ENCODE assay signal across 22 cellular contexts in the genomic region with DNA sequence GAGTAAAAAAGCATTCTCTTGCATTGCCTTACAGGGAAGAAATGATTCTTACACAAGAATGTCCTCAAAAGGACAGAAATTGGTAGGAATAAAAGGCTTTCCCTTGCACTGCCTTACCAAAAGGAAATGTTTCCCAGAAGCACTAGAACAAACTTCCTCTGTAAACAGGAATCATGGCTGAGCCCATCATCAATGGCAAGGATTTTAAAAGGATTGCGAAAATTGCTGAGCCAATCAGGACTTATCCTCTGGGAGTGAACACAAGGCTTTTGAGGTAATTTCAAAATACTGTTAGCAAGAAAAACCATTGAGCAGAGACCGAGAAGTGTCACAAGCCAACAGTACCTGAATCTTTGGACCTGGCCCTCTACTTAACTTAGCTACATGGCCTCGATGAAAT.
"Had no signal": no experiment of that assay in that cellular context is flagged by ENCODE, and none has a peak within 500 bp of the region (broad histone marks: within the 10 kb centered on the region; RNA-seq: fewer than 3 reads in every experiment).

No MANE protein-coding gene starts in this region.

- H3K4me3 ChIP-seq: ascending aorta, esophagus muscularis mucosa, gastroesophageal sphincter, heart left ventricle, thoracic aorta, upper lobe of left lung had no signal

- H3K27me3 Mint-ChIP-seq: activated T-cell treated with anti-CD3 and anti-CD28 coated beads, Interleukin-2, amount 50 U/mL, for 24 hours; activated T-helper 17 cell treated with anti-CD3 and anti-CD28 coated beads, Interleukin-2, amount 50 U/mL, for 72 hours; natural killer cell treated with Interleukin-12 subunit alpha and Interleukin-12 subunit beta and Interleukin-15 and Interleukin-18, amount 100 ng/mL, for 72 hours; progenitor cell of endocrine pancreas; T-cell had no signal

- DNase-seq: activated CD8-positive, alpha-beta memory T cell treated with anti-CD3 and anti-CD28 coated beads, Interleukin-2, amount 50 U/mL, for 4 hours; activated T-cell treated with anti-CD3 and anti-CD28 coated beads, Interleukin-2, amount 50 U/mL, for 24 hours; brain microvascular endothelial cell; central memory CD4-positive, alpha-beta T cell; dermis blood vessel endothelial cell; effector CD8-positive, alpha-beta T cell; heart left ventricle; left ventricle myocardium superior; retina; stimulated activated CD4-positive, alpha-beta T cell treated with anti-CD3 and anti-CD28 coated beads, Interleukin-4, amount 100 ng/mL, for 1 hour; stimulated activated naive CD4-positive, alpha-beta T cell treated with Interleukin-2 at 50 U/mL for 16 hours; T-cell; upper lobe of left lung had no signal

- H3K27me3 ChIP-seq: ascending aorta, brain microvascular endothelial cell, esophagus muscularis mucosa, gastroesophageal sphincter, heart left ventricle, upper lobe of left lung had no signal

- H3K27ac Mint-ChIP-seq: activated T-cell treated with anti-CD3 and anti-CD28 coated beads, Interleukin-2, amount 50 U/mL, for 24 hours; activated T-helper 17 cell treated with anti-CD3 and anti-CD28 coated beads, Interleukin-2, amount 50 U/mL, for 72 hours; natural killer cell treated with Interleukin-12 subunit alpha and Interleukin-12 subunit beta and Interleukin-15 and Interleukin-18, amount 100 ng/mL, for 72 hours; progenitor cell of endocrine pancreas; T-cell; T-helper 2 cell treated with Interferon-gamma antibody and Interleukin-4, amounts not matched to agents 5 μg/mL and 100 μg/mL, for 36 hours had no signal

- H3K4me1 Mint-ChIP-seq: activated T-helper 17 cell treated with anti-CD3 and anti-CD28 coated beads, Interleukin-2, amount 50 U/mL, for 72 hours; T-cell had no signal

- ATAC-seq: activated naive CD4-positive, alpha-beta T cell treated with anti-CD3 and anti-CD28 coated beads, Interleukin-2, amount 50 U/mL, for 72 hours; activated T-helper 17 cell treated with anti-CD3 and anti-CD28 coated beads, Interleukin-2, amount 50 U/mL, for 72 hours; gastroesophageal sphincter; heart left ventricle; left ventricle myocardium superior; natural killer cell treated with Interleukin-12 subunit alpha and Interleukin-12 subunit beta and Interleukin-15 and Interleukin-18, amount 100 ng/mL, for 72 hours; T-cell had no signal

- H3K36me3 ChIP-seq: ascending aorta, brain microvascular endothelial cell, esophagus muscularis mucosa, gastroesophageal sphincter, heart left ventricle, thoracic aorta, upper lobe of left lung had no signal

- H3K36me3 Mint-ChIP-seq: activated naive CD4-positive, alpha-beta T cell treated with anti-CD3 and anti-CD28 coated beads, Interleukin-2, amount 50 U/mL, for 72 hours; natural killer cell treated with Interleukin-12 subunit alpha and Interleukin-12 subunit beta and Interleukin-15 and Interleukin-18, amount 100 ng/mL, for 72 hours; T-cell had no signal

- H3K4me3 Mint-ChIP-seq: activated T-cell treated with anti-CD3 and anti-CD28 coated beads, Interleukin-2, amount 50 U/mL, for 24 hours; activated T-helper 17 cell treated with anti-CD3 and anti-CD28 coated beads, Interleukin-2, amount 50 U/mL, for 72 hours; natural killer cell treated with Interleukin-12 subunit alpha and Interleukin-12 subunit beta and Interleukin-15 and Interleukin-18, amount 100 ng/mL, for 72 hours; T-cell; T-helper 2 cell treated with Interferon-gamma antibody and Interleukin-4, amounts not matched to agents 5 μg/mL and 100 μg/mL, for 36 hours had no signal

- H3K9me3 ChIP-seq: ascending aorta, esophagus muscularis mucosa, gastroesophageal sphincter, heart left ventricle, thoracic aorta, upper lobe of left lung had no signal
